8 cellular contexts compared by ENCODE assay signal in the genomic region with DNA sequence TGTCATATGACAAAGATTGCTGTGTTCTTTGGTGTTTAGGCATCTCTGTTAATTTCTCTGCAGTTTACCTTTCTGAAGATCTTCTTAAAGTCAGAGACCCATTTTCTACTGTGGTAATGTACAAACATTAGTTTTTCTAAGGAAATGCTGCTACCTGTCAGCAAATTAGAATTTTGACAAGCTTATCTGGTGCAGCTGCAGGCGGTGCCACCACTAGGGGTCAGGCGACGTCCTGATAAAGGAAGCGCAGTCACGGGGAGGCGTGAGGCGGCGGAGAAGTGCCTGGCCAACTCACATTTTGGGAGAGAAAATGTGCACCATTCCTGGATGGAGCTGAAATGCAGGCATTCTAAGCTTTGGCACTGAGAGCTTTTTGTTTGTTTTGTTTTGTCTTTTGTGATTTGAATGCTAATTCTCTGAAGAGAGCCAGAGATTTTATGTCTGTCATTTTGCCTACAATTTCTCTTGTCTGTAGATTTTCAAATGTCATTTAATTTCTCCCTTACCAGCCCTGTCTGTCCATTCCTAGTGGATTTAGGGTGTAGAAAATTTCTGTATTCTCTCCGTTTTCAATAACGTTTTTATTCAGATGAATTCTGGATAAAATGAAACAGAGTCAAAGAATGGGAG. TPM values are rescaled to one million over a fixed set of nuclear protein-coding genes. Genes with fewer than 3 reads are reported as not detected.
DNase-seq lines count a peak whose midpoint lies in the region; ATAC-seq and TF ChIP-seq lines count a peak whose summit lies in the region.

No MANE protein-coding gene starts in this region.

- peak; percentile 95 for TF ChIP-seq CTCF in lower lobe of right lung (IDR thresholded peaks at IDR 0.05)

- no peaks in the 10 kb centered on the region for H3K36me3 ChIP-seq in lower lobe of right lung

- H3K4me3 ChIP-seq in lower lobe of right lung, result no peak overlapping the region

- intact Hi-C loops in lower lobe of right lung (cut with DNase I), result no loop called here

- H3K9me3 ChIP-seq in lower lobe of right lung, result no peaks in the 10 kb centered on the region

- peak; percentile 73 for DNase-seq in AG08396 (ENCODE audit: low spot score)
- DNase-seq in NCI-H510A (lab: John Stamatoyannopoulos, UW), result peak; percentile 54
- DNase-seq in activated CD4-positive, alpha-beta T cell treated with anti-CD3 and anti-CD28 coated beads, Interleukin-2, amount 50 U/mL, for 4 hours, result peak; percentile 77 to 80
- peak; percentile 74 for DNase-seq in dedifferentiated amniotic fluid mesenchymal stem cell (ENCODE audit: extremely low spot score)
- peak; percentile 93 for DNase-seq in lower lobe of right lung
- peak; percentile 68 for DNase-seq in stimulated activated CD8-positive, alpha-beta memory T cell treated with anti-CD3 and anti-CD28 coated beads, Interleukin-12 subunit alpha, Interleukin-12 subunit beta, amount 100 ng/mL, for 1 hour (ENCODE audit: low read depth)

- H3K4me1 ChIP-seq in lower lobe of right lung, result peaks cover 4% of the 10 kb centered on the region

- ATAC-seq in GM18873 (IDR thresholded peaks at IDR 0.05; ENCODE audit: low FRiP score, unreplicated experiment), result peak; percentile 56
- peak; percentile 84 for ATAC-seq in HG03175 (IDR thresholded peaks at IDR 0.05; ENCODE audit: unreplicated experiment)
- ATAC-seq in lower lobe of right lung, result peak; percentile 86 to 93

- no peaks in the 10 kb centered on the region for H3K27me3 ChIP-seq in lower lobe of right lung (ENCODE audit: low read depth)

- no peak overlapping the region for H3K27ac ChIP-seq in lower lobe of right lung

RNA-seq across cellular contexts. Expression of gene SIAH2, which starts 24.9 kb away (rescaled TPM):
- 18.6 TPM for total RNA-seq in lower lobe of right lung
